13 cellular contexts compared by ENCODE assay signal in the genomic region with DNA sequence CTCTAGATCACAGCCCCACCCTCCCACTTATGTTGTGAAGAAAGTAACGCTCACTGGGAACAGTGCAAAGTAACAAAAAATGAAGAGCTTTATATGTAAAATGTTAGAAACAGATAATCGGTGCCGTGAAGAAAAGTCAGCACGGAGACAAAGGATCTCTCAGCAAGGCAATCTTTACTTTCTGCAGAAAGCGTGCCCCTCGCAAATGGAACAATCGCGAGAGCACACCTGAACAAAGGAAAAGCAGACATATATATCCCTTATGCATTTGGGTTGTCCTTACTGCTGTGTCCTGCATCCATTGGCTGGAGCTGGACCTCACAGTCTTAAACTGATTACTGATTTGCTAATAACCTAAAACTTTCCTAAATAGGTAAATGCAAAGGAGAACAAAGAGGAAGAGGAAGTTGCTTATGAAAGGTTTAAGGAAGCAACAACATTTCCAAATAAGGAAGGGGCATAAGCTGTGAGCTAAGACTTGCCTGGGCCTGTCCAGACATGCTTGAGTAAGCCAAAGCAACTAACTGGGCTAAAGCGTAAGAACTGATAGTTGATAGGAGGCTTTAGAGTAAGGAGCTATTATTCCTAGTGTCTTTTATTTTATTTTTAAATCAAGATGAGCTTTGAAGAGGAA.
DNase-seq lines count a peak whose midpoint lies in the region; ATAC-seq and TF ChIP-seq lines count a peak whose summit lies in the region.
"Had no signal": no experiment of that assay in that cellular context is flagged by ENCODE, and none has a peak within 500 bp of the region (broad histone marks: within the 10 kb centered on the region; RNA-seq: fewer than 3 reads in every experiment).

No MANE protein-coding gene starts in this region.

- peaks cover 7% of the 10 kb centered on the region for H3K36me3 ChIP-seq in smooth muscle cell (ENCODE audit: low read depth)

- H3K79me2 ChIP-seq in smooth muscle cell (ENCODE audit: low read depth), result peaks cover 6% of the 10 kb centered on the region

- no peak overlapping the region for H3K4me3 Mint-ChIP-seq in activated T-cell treated with anti-CD3 and anti-CD28 coated beads, Interleukin-2, amount 50 U/mL, for 72 hours
- no peak overlapping the region for H3K4me3 Mint-ChIP-seq in chondrocyte (ENCODE audit: unreplicated experiment)

- no peaks in the 10 kb centered on the region for H3K27me3 ChIP-seq in smooth muscle cell (ENCODE audit: low read depth)
- H3K27me3 ChIP-seq: left lung, thyroid gland had no signal

- H3K4me3 ChIP-seq in smooth muscle cell, result no peak overlapping the region
- H3K4me3 ChIP-seq: left lung, thyroid gland had no signal

- no peaks in the 10 kb centered on the region for H3K9me3 ChIP-seq in smooth muscle cell (replicated peaks; ENCODE audit: low read depth)
- H3K9me3 ChIP-seq: left lung, thyroid gland had no signal

- H3K4me2 ChIP-seq in smooth muscle cell, result no peak overlapping the region

- no peak for ATAC-seq in activated T-cell treated with anti-CD3 and anti-CD28 coated beads, Interleukin-2, amount 50 U/mL, for 72 hours (replicated peaks in 1 of 2)
- ATAC-seq: left lung had no signal

- peaks cover 2% of the 10 kb centered on the region for H3K4me1 ChIP-seq in smooth muscle cell (ENCODE audit: low read depth)
- H3K4me1 ChIP-seq: thyroid gland had no signal

- H3F3A ChIP-seq in smooth muscle cell (ENCODE audit: low read depth), result peaks cover 11% of the 10 kb centered on the region

- no peaks in the 10 kb centered on the region for H3K27me3 Mint-ChIP-seq in activated T-cell treated with anti-CD3 and anti-CD28 coated beads, Interleukin-2, amount 50 U/mL, for 72 hours (ENCODE audit: low read depth)
- no peaks in the 10 kb centered on the region for H3K27me3 Mint-ChIP-seq in chondrocyte (ENCODE audit: low read depth)

- no peaks in the 10 kb centered on the region for H3K9me3 Mint-ChIP-seq in activated T-cell treated with anti-CD3 and anti-CD28 coated beads, Interleukin-2, amount 50 U/mL, for 72 hours
- peaks cover 5% of the 10 kb centered on the region for H3K9me3 Mint-ChIP-seq in chondrocyte (ENCODE audit: low read depth)

- peaks cover 6 to 20% of the 10 kb centered on the region in 2 donors for H3K36me3 Mint-ChIP-seq in activated T-cell treated with anti-CD3 and anti-CD28 coated beads, Interleukin-2, amount 50 U/mL, for 72 hours (ENCODE audit: insufficient read depth in 2 of 2)
- H3K36me3 Mint-ChIP-seq in chondrocyte (ENCODE audit: low read depth), result peaks cover 16% of the 10 kb centered on the region

- H4K20me1 ChIP-seq in smooth muscle cell (ENCODE audit: low read depth), result no peaks in the 10 kb centered on the region

- no peak for TF ChIP-seq CTCF in chondrocyte (IDR thresholded peaks at IDR 0.05)
- TF ChIP-seq CTCF in smooth muscle cell (IDR thresholded peaks at IDR 0.05; ENCODE audit: borderline replicate concordance, insufficient read depth, poor library complexity, severe bottlenecking), result no peak

- peak overlapping the region; percentile 67 for H3K27ac Mint-ChIP-seq in activated T-cell treated with anti-CD3 and anti-CD28 coated beads, Interleukin-2, amount 50 U/mL, for 72 hours
- H3K27ac Mint-ChIP-seq in chondrocyte (ENCODE audit: unreplicated experiment), result peak overlapping the region; percentile 55

- WGBS in smooth muscle cell (ENCODE audit: low lambda C conversion rate), result 95% methylated on average over 9 of the region's 9 CpGs

- peaks cover 12% of the 10 kb centered on the region for H3K4me1 Mint-ChIP-seq in activated T-cell treated with anti-CD3 and anti-CD28 coated beads, Interleukin-2, amount 50 U/mL, for 72 hours (ENCODE audit: low read depth)
- H3K4me1 Mint-ChIP-seq in chondrocyte (ENCODE audit: low read depth), result peaks cover 31% of the 10 kb centered on the region

- DNase-seq in activated T-cell treated with anti-CD3 and anti-CD28 coated beads, Interleukin-2, amount 50 U/mL, for 72 hours, result peak in 1 of 2 donors; percentile 15
- no peak for DNase-seq in activated T-cell treated with anti-CD3 and anti-CD28 coated beads, Interleukin-2, amount 50 U/mL, for 1 hour
- DNase-seq in MV-4-11 (lab: John Stamatoyannopoulos, UW) (peak; percentile 88), chondrocyte (ENCODE audit: low spot score) (no peak), smooth muscle cell (lab: John Stamatoyannopoulos, UW; ENCODE audit: unreplicated experiment) (no peak), SHP77 (lab: John Stamatoyannopoulos, UW) (no peak), activated gamma-delta T cell treated with Interleukin-2 at 50 U/mL for 16 hours (no peak)
- DNase-seq in stimulated activated naive CD4-positive, alpha-beta T cell (lab: John Stamatoyannopoulos, UW), result no peak
- DNase-seq: activated CD4-positive, alpha-beta T cell treated with anti-CD3 and anti-CD28 coated beads for 1 hour; left lung; NCI-H2227 treated with DMSO at 0.1 percent for 48 hours had no signal

- no peak overlapping the region for H2AFZ ChIP-seq in smooth muscle cell (ENCODE audit: low read depth)

- peak overlapping the region; percentile 27 for H3K9ac ChIP-seq in smooth muscle cell (ENCODE audit: low read depth)

- peak overlapping the region; percentile 50 for H3K27ac ChIP-seq in smooth muscle cell (ENCODE audit: low read depth)
- H3K27ac ChIP-seq: C4-2B had no signal
